8 cellular contexts compared by ENCODE assay signal in the genomic region with DNA sequence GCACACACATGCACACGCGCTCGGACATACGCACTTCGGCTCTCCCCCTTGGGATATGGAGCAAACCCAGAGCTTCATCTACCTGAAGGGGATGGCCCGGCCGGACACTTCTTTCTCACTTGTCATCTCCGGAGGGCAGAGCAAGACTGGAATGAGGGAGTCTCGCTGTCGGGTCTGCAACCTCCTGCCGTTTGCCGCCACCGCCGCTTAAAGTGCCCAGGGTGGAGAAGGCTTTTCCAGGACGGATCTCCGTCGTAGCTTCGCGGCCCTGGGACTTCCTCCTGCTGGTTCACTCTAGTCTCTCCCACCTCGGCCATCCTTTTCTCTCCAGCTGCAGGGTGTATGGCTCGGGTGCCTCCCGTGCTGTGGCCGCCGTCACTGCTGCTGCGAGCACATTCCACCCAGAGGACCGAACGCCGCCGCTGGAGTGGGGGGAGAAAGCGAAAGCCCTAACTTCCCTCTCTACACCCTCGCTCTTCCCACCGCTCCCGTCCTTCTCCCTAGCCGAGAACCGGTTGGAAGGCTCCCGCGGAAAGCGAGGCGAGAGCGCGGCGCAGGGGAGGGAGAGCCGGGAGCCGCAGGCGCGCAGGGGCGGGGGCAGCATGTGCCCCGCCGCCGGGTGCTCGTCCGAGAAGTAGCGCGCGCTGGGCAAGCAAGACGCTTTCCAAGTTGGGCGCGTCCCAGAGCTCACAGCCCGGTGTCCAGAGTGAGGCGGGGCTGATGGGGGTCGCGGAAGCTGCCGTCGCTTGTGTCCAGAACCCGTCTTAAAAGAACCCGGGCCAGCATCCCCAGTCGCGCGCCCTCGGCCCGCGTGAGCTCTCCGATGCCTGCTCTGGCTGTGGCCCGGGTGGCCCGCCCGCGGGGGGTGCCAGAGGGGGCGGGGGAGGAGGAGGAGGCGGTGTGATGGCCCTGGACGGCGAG. TPM values are rescaled to one million over a fixed set of nuclear protein-coding genes. Genes with fewer than 3 reads are reported as not detected.
A peak's percentile ranks its signal among the peaks of the same experiment; 100 is the strongest.
DNase-seq lines count a peak whose midpoint lies in the region; ATAC-seq and TF ChIP-seq lines count a peak whose summit lies in the region.

A gene with protein sequence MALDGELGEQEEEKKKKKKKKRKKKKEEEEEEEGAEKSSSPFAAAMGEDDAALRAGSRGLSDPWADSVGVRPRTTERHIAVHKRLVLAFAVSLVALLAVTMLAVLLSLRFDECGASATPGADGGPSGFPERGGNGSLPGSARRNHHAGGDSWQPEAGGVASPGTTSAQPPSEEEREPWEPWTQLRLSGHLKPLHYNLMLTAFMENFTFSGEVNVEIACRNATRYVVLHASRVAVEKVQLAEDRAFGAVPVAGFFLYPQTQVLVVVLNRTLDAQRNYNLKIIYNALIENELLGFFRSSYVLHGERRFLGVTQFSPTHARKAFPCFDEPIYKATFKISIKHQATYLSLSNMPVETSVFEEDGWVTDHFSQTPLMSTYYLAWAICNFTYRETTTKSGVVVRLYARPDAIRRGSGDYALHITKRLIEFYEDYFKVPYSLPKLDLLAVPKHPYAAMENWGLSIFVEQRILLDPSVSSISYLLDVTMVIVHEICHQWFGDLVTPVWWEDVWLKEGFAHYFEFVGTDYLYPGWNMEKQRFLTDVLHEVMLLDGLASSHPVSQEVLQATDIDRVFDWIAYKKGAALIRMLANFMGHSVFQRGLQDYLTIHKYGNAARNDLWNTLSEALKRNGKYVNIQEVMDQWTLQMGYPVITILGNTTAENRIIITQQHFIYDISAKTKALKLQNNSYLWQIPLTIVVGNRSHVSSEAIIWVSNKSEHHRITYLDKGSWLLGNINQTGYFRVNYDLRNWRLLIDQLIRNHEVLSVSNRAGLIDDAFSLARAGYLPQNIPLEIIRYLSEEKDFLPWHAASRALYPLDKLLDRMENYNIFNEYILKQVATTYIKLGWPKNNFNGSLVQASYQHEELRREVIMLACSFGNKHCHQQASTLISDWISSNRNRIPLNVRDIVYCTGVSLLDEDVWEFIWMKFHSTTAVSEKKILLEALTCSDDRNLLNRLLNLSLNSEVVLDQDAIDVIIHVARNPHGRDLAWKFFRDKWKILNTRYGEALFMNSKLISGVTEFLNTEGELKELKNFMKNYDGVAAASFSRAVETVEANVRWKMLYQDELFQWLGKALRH (plus strand): TSS at position 630 of the 921 bp plus-strand sequence. CDS start 274 bp downstream, at position 904.

- H3K9me2 ChIP-seq in OCI-LY7 (ENCODE audit: insufficient read depth, low read length), result no peaks in the 10 kb centered on the region

- no peak for TF ChIP-seq CTCF in LNCaP clone FGC (IDR thresholded peaks at IDR 0.05; ENCODE audit: control insufficient read depth, extremely low read depth, insufficient read depth)
- no peak for TF ChIP-seq CTCF in breast epithelium (IDR thresholded peaks at IDR 0.05)
- TF ChIP-seq CTCF in OCI-LY7 (conservative IDR thresholded peaks at IDR 0.05; ENCODE audit: low read length), result no peak

- POLR2A ChIA-PET in OCI-LY7 (lab: Charles Lee), result no interaction called here

- CTCF ChIA-PET in OCI-LY7 (lab: Charles Lee; ENCODE audit: unreplicated experiment), result no interaction called here

- H3K36me3 ChIP-seq in breast epithelium (no peaks in the 10 kb centered on the region), skeletal muscle tissue (ENCODE audit: control insufficient read depth in 3 of 3, insufficient read depth in 3 of 3, low read length in 3 of 3) (no peaks in the 10 kb centered on the region), OCI-LY7 (ENCODE audit: insufficient read depth, low read length) (no peaks in the 10 kb centered on the region)

- H3K4me1 ChIP-seq in breast epithelium, result peaks cover 0 to 3% of the 10 kb centered on the region in 2 donors
- peaks cover 6 to 30% (median 15%) of the 10 kb centered on the region in 3 donors for H3K4me1 ChIP-seq in skeletal muscle tissue (ENCODE audit: control insufficient read depth in 3 of 3, insufficient read depth in 3 of 3, low read length in 3 of 3)
- H3K4me1 ChIP-seq in OCI-LY7 (ENCODE audit: insufficient read depth, low read length, poor library complexity, severe bottlenecking), result no peaks in the 10 kb centered on the region

- H3K4me3 ChIP-seq in LNCaP clone FGC (ENCODE audit: low read depth, low read length), result peak within 1 kb of the TSS; percentile 49
- H3K4me3 ChIP-seq in breast epithelium, result peak within 1 kb of the TSS; percentile 46 to 69 (median 58)
- H3K4me3 ChIP-seq in skeletal muscle tissue (ENCODE audit: low read length in 3 of 3), result peak within 1 kb of the TSS; percentile 67 to 73 (median 72)
- H3K4me3 ChIP-seq in OCI-LY7 (ENCODE audit: low read depth, low read length, poor library complexity, severe bottlenecking), result no peak within 1 kb of the TSS

- H3K4me2 ChIP-seq in OCI-LY7 (ENCODE audit: low read length), result no peak within 1 kb of the TSS

- no peaks in the 10 kb centered on the region for H3K79me2 ChIP-seq in OCI-LY7 (ENCODE audit: insufficient read depth, low read depth, low read length)

- H3K27me3 ChIP-seq in breast epithelium (peaks cover 8 to 47% of the 10 kb centered on the region in 2 donors), skeletal muscle tissue (ENCODE audit: control insufficient read depth in 3 of 3, insufficient read depth in 3 of 3, low read length in 3 of 3) (peaks cover 35 to 52% (median 42%) of the 10 kb centered on the region in 3 donors)

- ATAC-seq in HG03439 (IDR thresholded peaks at IDR 0.05; ENCODE audit: unreplicated experiment), result no peak
- ATAC-seq in GM19452 (IDR thresholded peaks at IDR 0.05; ENCODE audit: unreplicated experiment), result no peak

- BruUV-seq in OCI-LY7 (replicated peaks; lab: Mats Ljungman, UMichigan), result no TSS peak

- intact Hi-C loops in breast epithelium (cut with DNase I; ENCODE audit: low total_unique reads), result no loop called here
- intact Hi-C loops in OCI-LY7 (cut with micrococcal nuclease; ENCODE audit: unreplicated experiment), result no loop called here

- peak within 1 kb of the TSS in 2 of 3 donors; percentile 46 to 66 for H3K9ac ChIP-seq in skeletal muscle tissue (ENCODE audit: low read depth in 1 of 3, low read length in 3 of 3)

- no peak within 1 kb of the TSS for H2AFZ ChIP-seq in OCI-LY7 (ENCODE audit: low read length)

- H3K9me3 ChIP-seq in breast epithelium, result no peaks in the 10 kb centered on the region
- H3K9me3 ChIP-seq in skeletal muscle tissue (ENCODE audit: control insufficient read depth in 3 of 3, low read length in 3 of 3), result no peaks in the 10 kb centered on the region
- H3K9me3 ChIP-seq in OCI-LY7 (ENCODE audit: low read length), result no peaks in the 10 kb centered on the region

- DNase-seq in DMS153 treated with DMSO at 0.1 percent for 48 hours (lab: John Stamatoyannopoulos, UW; ENCODE audit: unreplicated experiment) (peak; percentile 40), LNCaP clone FGC (ENCODE audit: low read depth) (no peak), breast epithelium (ENCODE audit: low spot score in 2 of 2) (no peak), iPS-NIHi7 (ENCODE audit: extremely low spot score) (peak; percentile 66), OCI-LY7 (ENCODE audit: low spot score) (no peak)

- no peak for TF ChIP-seq POLR2A in breast epithelium (IDR thresholded peaks at IDR 0.05)

- H4K20me1 ChIP-seq in OCI-LY7 (ENCODE audit: insufficient read depth, low read length), result no peaks in the 10 kb centered on the region

- H3K27ac ChIP-seq in breast epithelium, result no peak within 1 kb of the TSS
- no peak within 1 kb of the TSS for H3K27ac ChIP-seq in skeletal muscle tissue (ENCODE audit: low read depth, low read length)
- no peak within 1 kb of the TSS for H3K27ac ChIP-seq in OCI-LY7 (ENCODE audit: low read depth, low read length, poor library complexity, severe bottlenecking)

RNA-seq across cellular contexts. Expression of the gene that starts here (rescaled TPM):
- total RNA-seq in breast epithelium, result 10 to 100 TPM in 1 of 3 donors, 1 to 10 TPM in 1, under 1 TPM in 1; 0.98 to 43.2 (median 2.2) TPM
- 6.8 TPM for total RNA-seq in skeletal muscle tissue
- total RNA-seq in OCI-LY7 (2014; rRNA removed; shearing (Covaris generic)), result not detected in 2 replicates
- not detected in 2 replicates for total RNA-seq in OCI-LY7 (2022)

Comparison
In these comparisons a context has a peak if more than half of its experiments do, and no peak if none do; other contexts are left out.
1. DNase-seq: peak in DMS153 treated with DMSO at 0.1 percent for 48 hours (single experiment) and iPS-NIHi7 (single experiment); none in LNCaP clone FGC (single experiment), breast epithelium (0 of 2) and OCI-LY7 (single experiment).